ENCODE assay signal across 8 cellular contexts in genomic region chr7:87875151-87876039, GRCh38. TPM values are rescaled to one million over a fixed set of nuclear protein-coding genes. Genes with fewer than 3 reads are reported as not detected.
DNase-seq lines count a peak whose midpoint lies in the region; ATAC-seq and TF ChIP-seq lines count a peak whose summit lies in the region.

No MANE protein-coding gene starts in this region.

- H3K4me3 ChIP-seq in CD4-positive, CD25-positive, alpha-beta regulatory T cell (ENCODE audit: low read depth, low read length), result peak overlapping the region; percentile 86
- H3K4me3 ChIP-seq in Peyer's patch (peak overlapping the region; percentile 73 to 97 (median 86)), dorsolateral prefrontal cortex (peak overlapping the region; percentile 60 to 97 (median 89)), vagina (peak overlapping the region; percentile 65 to 83)

- peaks cover 0 to 19% (median 6%) of the 10 kb centered on the region in 7 donors for H3K9me3 Mint-ChIP-seq in CD4-positive, CD25-positive, alpha-beta regulatory T cell
- H3K9me3 Mint-ChIP-seq in mesothelial cell of epicardium, result peaks cover 26% of the 10 kb centered on the region

- ATAC-seq in CD4-positive, CD25-positive, alpha-beta regulatory T cell (ENCODE audit: low read depth in 2 of 2), result no peak
- ATAC-seq in GM18873 (IDR thresholded peaks at IDR 0.05; ENCODE audit: low FRiP score, unreplicated experiment) (peak; percentile 15), HG03066 (IDR thresholded peaks at IDR 0.05; ENCODE audit: low read depth, unreplicated experiment) (peak; percentile 16)

- TF ChIP-seq POLR2A in Peyer's patch (IDR thresholded peaks at IDR 0.05) (no peak), vagina (IDR thresholded peaks at IDR 0.05) (no peak)

- peak overlapping the region; percentile 85 to 96 (median 94) for H3K4me3 Mint-ChIP-seq in CD4-positive, CD25-positive, alpha-beta regulatory T cell
- peak overlapping the region; percentile 96 for H3K4me3 Mint-ChIP-seq in mesothelial cell of epicardium

- intact Hi-C loops in dorsolateral prefrontal cortex (cut with DNase I) (loop anchor here (1.0 to 5.0 kb wide), 3 partner anchors 59 to 292 kb away; partner anchors contain the start of gene ADAM22 (in 2 of the 2)), vagina (cut with DNase I) (loop anchor here (10.0 kb wide), 1 partner anchor 239 kb away; no protein-coding TSS in a partner anchor)

- H3K4me1 Mint-ChIP-seq in CD4-positive, CD25-positive, alpha-beta regulatory T cell, result peaks cover 34 to 65% (median 54%) of the 10 kb centered on the region in 4 donors
- peaks cover 28% of the 10 kb centered on the region for H3K4me1 Mint-ChIP-seq in mesothelial cell of epicardium

- H3K4me1 ChIP-seq in CD4-positive, CD25-positive, alpha-beta regulatory T cell (ENCODE audit: control insufficient read depth, insufficient read depth, low read length, poor library complexity, severe bottlenecking), result peaks cover 57% of the 10 kb centered on the region
- peaks cover 0 to 10% (median 0%) of the 10 kb centered on the region in 4 donors for H3K4me1 ChIP-seq in Peyer's patch
- H3K4me1 ChIP-seq in vagina, result peaks cover 27% of the 10 kb centered on the region

- peak overlapping the region; percentile 72 to 98 (median 96) for H3K27ac Mint-ChIP-seq in CD4-positive, CD25-positive, alpha-beta regulatory T cell
- H3K27ac Mint-ChIP-seq in mesothelial cell of epicardium, result peak overlapping the region; percentile 99

- no peaks in the 10 kb centered on the region for H3K27me3 Mint-ChIP-seq in CD4-positive, CD25-positive, alpha-beta regulatory T cell
- no peaks in the 10 kb centered on the region for H3K27me3 Mint-ChIP-seq in mesothelial cell of epicardium (ENCODE audit: low read depth)

- H3K27ac ChIP-seq in CD4-positive, CD25-positive, alpha-beta regulatory T cell (ENCODE audit: insufficient read depth, low read length, poor library complexity, severe bottlenecking), result peak overlapping the region; percentile 90
- peak overlapping the region; percentile 94 to 97 (median 96) for H3K27ac ChIP-seq in Peyer's patch
- H3K27ac ChIP-seq in dorsolateral prefrontal cortex, result peak overlapping the region; percentile 53 to 96 (median 88)
- peak overlapping the region; percentile 96 for H3K27ac ChIP-seq in vagina

- H3K36me3 ChIP-seq in CD4-positive, CD25-positive, alpha-beta regulatory T cell (ENCODE audit: control insufficient read depth, insufficient read depth, low read length), result peaks cover 16% of the 10 kb centered on the region
- H3K36me3 ChIP-seq in Peyer's patch (peaks cover 0 to 7% (median 0%) of the 10 kb centered on the region in 3 donors), vagina (no peaks in the 10 kb centered on the region)

- H3K9me3 ChIP-seq in CD4-positive, CD25-positive, alpha-beta regulatory T cell (ENCODE audit: control insufficient read depth in 2 of 2, low read length in 2 of 2), result peaks cover 12% of the 10 kb centered on the region in 2 experiments
- H3K9me3 ChIP-seq in Peyer's patch (no peaks in the 10 kb centered on the region), vagina (peaks cover 2% of the 10 kb centered on the region)

- TF ChIP-seq CTCF in Peyer's patch (IDR thresholded peaks at IDR 0.05) (no peak), dorsolateral prefrontal cortex (IDR thresholded peaks at IDR 0.05 in 54 of 56, conservative IDR thresholded peaks at IDR 0.05 in 2 of 56; ENCODE audit: low read depth in 1 of 56, partially characterized antibody in 56 of 56) (peak in 5 of 56 donors; percentile 4 to 8 (median 6)), mesothelial cell of epicardium (IDR thresholded peaks at IDR 0.05; ENCODE audit: unreplicated experiment) (no peak), vagina (IDR thresholded peaks at IDR 0.05) (no peak)

- H3K36me3 Mint-ChIP-seq in CD4-positive, CD25-positive, alpha-beta regulatory T cell, result peaks cover 23% of the 10 kb centered on the region
- peaks cover 24% of the 10 kb centered on the region for H3K36me3 Mint-ChIP-seq in mesothelial cell of epicardium

- DNase-seq in CD4-positive, CD25-positive, alpha-beta regulatory T cell, result peak; percentile 15 to 44 (median 18)
- DNase-seq in Peyer's patch (peak in 1 of 3 donors; percentile 17), dorsolateral prefrontal cortex (peak in 2 of 10 donors; percentile 26 to 46), mesothelial cell of epicardium (ENCODE audit: low spot score in 2 of 2, unreplicated experiment in 2 of 2) (peak in 1 of 2 experiments; percentile 27), vagina (ENCODE audit: extremely low spot score in 2 of 2) (no peak), mucosa of gallbladder (ENCODE audit: low spot score) (no peak)

- no peaks in the 10 kb centered on the region for H3K27me3 ChIP-seq in CD4-positive, CD25-positive, alpha-beta regulatory T cell (ENCODE audit: control insufficient read depth, insufficient read depth, low read length)
- H3K27me3 ChIP-seq in Peyer's patch (no peaks in the 10 kb centered on the region), dorsolateral prefrontal cortex (no peaks in the 10 kb centered on the region), vagina (no peaks in the 10 kb centered on the region)

RNA-seq across cellular contexts. Expression of gene SLC25A40, which starts 0.8 kb away (rescaled TPM):
- 24.2 TPM for total RNA-seq in CD4-positive, CD25-positive, alpha-beta regulatory T cell
- polyA plus RNA-seq in CD4-positive, CD25-positive, alpha-beta regulatory T cell, result 10 to 100 TPM; 13.4 to 20.9 (median 16.3) TPM
- total RNA-seq in Peyer's patch (10 to 100 TPM; 17.8 to 23.9 (median 20.7) TPM), dorsolateral prefrontal cortex (10 to 100 TPM; 20.6 to 71.2 (median 45.1) TPM), mesothelial cell of epicardium (20.1 to 25.6 TPM (median 24.2 TPM) in 3 replicates), vagina (30.0 TPM), mucosa of gallbladder (19.5 TPM)

RNA-seq across cellular contexts. Expression of gene DBF4, which starts 0.9 kb away (rescaled TPM):
- total RNA-seq in CD4-positive, CD25-positive, alpha-beta regulatory T cell, result 65.1 TPM
- 10 to 100 TPM; 41.2 to 47.2 (median 43.1) TPM for polyA plus RNA-seq in CD4-positive, CD25-positive, alpha-beta regulatory T cell
- total RNA-seq in Peyer's patch, result 10 to 100 TPM in 3 of 4 donors, 1 to 10 TPM in 1; 7.7 to 33.8 (median 12.8) TPM
- 10 to 100 TPM in 15 of 120 experiments, 1 to 10 TPM in 105; 3.2 to 13.8 (median 7.3) TPM for total RNA-seq in dorsolateral prefrontal cortex
- 20.3 to 21.2 TPM (median 20.6 TPM) in 3 replicates for total RNA-seq in mesothelial cell of epicardium
- total RNA-seq in vagina, result 8.3 TPM
- 6.0 TPM for total RNA-seq in mucosa of gallbladder

RNA-seq across cellular contexts. Expression of gene ADAM22, which starts 58.7 kb away (rescaled TPM):
- total RNA-seq in CD4-positive, CD25-positive, alpha-beta regulatory T cell, result 1.2 TPM
- 1 to 10 TPM in 1 of 4 donors, under 1 TPM in 2, not detected in 1; 0.21 to 1.5 (median 0.30) TPM for polyA plus RNA-seq in CD4-positive, CD25-positive, alpha-beta regulatory T cell
- total RNA-seq in Peyer's patch (1 to 10 TPM in 3 of 4 donors, under 1 TPM in 1; 0.88 to 2.5 (median 1.6) TPM), dorsolateral prefrontal cortex (100 to 1,000 TPM in 60 of 120 experiments, 10 to 100 TPM in 60; 44.2 to 138 (median 99.9) TPM), mesothelial cell of epicardium (4.3 to 6.3 TPM (median 4.7 TPM) in 3 replicates), vagina (6.1 TPM), mucosa of gallbladder (1.8 TPM)

Comparison
In these comparisons a context has a peak if more than half of its experiments do, and no peak if none do; other contexts are left out.
1. ATAC-seq: peak in GM18873 (single experiment) and HG03066 (single experiment); none in CD4-positive, CD25-positive, alpha-beta regulatory T cell (0 of 2).
2. DNase-seq: peak in CD4-positive, CD25-positive, alpha-beta regulatory T cell (3 of 3); none in vagina (0 of 2) and mucosa of gallbladder (single experiment).
3. Peak in every context shown above with its lines, with median percentiles within 50 percentile points of each other: H3K27ac ChIP-seq and H3K4me3 ChIP-seq.